Comparison of ENCODE assay signal across 8 cellular contexts in genomic region chr4:55866290-55866907, GRCh38.
DNase-seq lines count a peak whose midpoint lies in the region; ATAC-seq lines count a peak whose summit lies in the region.

No MANE protein-coding gene starts in this region.

- DNase-seq in GM03348 (ENCODE audit: low spot score) (peak; percentile 69), Kasumi-1 (lab: John Stamatoyannopoulos, UW) (peak; percentile 98 to 99), astrocyte of the hippocampus (ENCODE audit: low read depth, low spot score) (peak; percentile 83), kidney glomerular epithelial cell (lab: John Stamatoyannopoulos, UW) (peak; percentile 76), medulla oblongata (ENCODE audit: extremely low spot score) (no peak), NCI-H146 (lab: John Stamatoyannopoulos, UW) (no peak), NCI-H2171 treated with DMSO at 0.1 percent for 48 hours (lab: John Stamatoyannopoulos, UW) (no peak)

- ATAC-seq in GM21737 (IDR thresholded peaks at IDR 0.05; ENCODE audit: unreplicated experiment), result peak; percentile 78

Comparison
In these comparisons a context has a peak if more than half of its experiments do, and no peak if none do; other contexts are left out.
1. DNase-seq: peak in GM03348 (single experiment), Kasumi-1 (2 of 2), astrocyte of the hippocampus (single experiment) and kidney glomerular epithelial cell (single experiment); none in medulla oblongata (single experiment), NCI-H146 (single experiment) and NCI-H2171 treated with DMSO at 0.1 percent for 48 hours (single experiment).